In the genomic region with DNA sequence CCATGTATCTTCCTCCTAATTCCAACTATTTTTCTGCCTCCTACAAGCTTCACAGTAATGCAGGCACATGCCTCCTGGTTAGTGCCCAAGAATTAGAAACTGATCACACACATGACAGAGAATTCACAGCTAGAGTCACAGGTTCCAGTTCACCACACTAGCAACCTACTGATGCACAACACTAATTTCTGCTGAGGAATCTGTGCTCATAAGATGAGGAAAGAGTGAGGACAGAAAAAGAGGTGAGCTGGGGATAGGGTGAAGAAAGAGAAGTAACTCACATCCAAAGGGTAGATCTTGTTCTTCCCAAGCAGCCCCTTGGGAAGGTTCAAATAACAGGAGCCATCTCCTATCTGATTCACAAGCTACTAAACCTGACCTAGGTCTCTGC, we compare ENCODE assay signal across 17 cellular contexts.
DNase-seq lines count a peak whose midpoint lies in the region; ATAC-seq, FAIRE-seq and TF ChIP-seq lines count a peak whose summit lies in the region.
"Had no signal": no experiment of that assay in that cellular context is flagged by ENCODE, and none has a peak within 500 bp of the region (broad histone marks: within the 10 kb centered on the region; RNA-seq: fewer than 3 reads in every experiment).

No MANE protein-coding gene starts in this region.

- peak overlapping the region; percentile 16 for H3K27ac ChIP-seq in mesenchymal stem cell (ENCODE audit: low read length, poor library complexity, severe bottlenecking)

- H4K91ac ChIP-seq in mesenchymal stem cell (ENCODE audit: low read length) = no peak overlapping the region

- H2BK5ac ChIP-seq in mesenchymal stem cell (ENCODE audit: low read depth, low read length, poor library complexity, severe bottlenecking) = no peak overlapping the region

- peak overlapping the region; percentile 29 for H3K27ac Mint-ChIP-seq in activated naive CD8-positive, alpha-beta T cell
- H3K27ac Mint-ChIP-seq: T-helper 1 cell treated with Interleukin-12 subunit alpha and Interleukin-12 subunit beta and Interleukin-4 antibody, amounts not matched to agents 30 μg/mL and 1 μg/mL, for 36 hours had no signal

- no peaks in the 10 kb centered on the region for H3K27me3 Mint-ChIP-seq in activated naive CD8-positive, alpha-beta T cell

- H3K27me3 ChIP-seq in mesenchymal stem cell (ENCODE audit: control insufficient read depth in 1 of 2, insufficient read depth in 1 of 2, low read length in 2 of 2) = no peaks in the 10 kb centered on the region
- H3K27me3 ChIP-seq: breast epithelium had no signal

- no peak overlapping the region for H3K9ac ChIP-seq in mesenchymal stem cell (ENCODE audit: low read length)

- no peak overlapping the region for H3K4me3 ChIP-seq in mesenchymal stem cell (ENCODE audit: insufficient read depth in 1 of 2, low read depth in 1 of 2, low read length in 2 of 2)
- H3K4me3 ChIP-seq: breast epithelium, HAP-1 had no signal

- no peak overlapping the region for H4K8ac ChIP-seq in mesenchymal stem cell (ENCODE audit: low read length)

- no peaks in the 10 kb centered on the region for H3K9me3 Mint-ChIP-seq in activated naive CD8-positive, alpha-beta T cell (ENCODE audit: low read depth)
- H3K9me3 Mint-ChIP-seq: T-helper 1 cell treated with Interleukin-12 subunit alpha and Interleukin-12 subunit beta and Interleukin-4 antibody, amounts not matched to agents 30 μg/mL and 1 μg/mL, for 36 hours had no signal

- no peak overlapping the region for H2BK12ac ChIP-seq in mesenchymal stem cell (ENCODE audit: low read length in 2 of 2)

- H3K4me1 Mint-ChIP-seq in activated naive CD8-positive, alpha-beta T cell (ENCODE audit: low read depth) = peaks cover 65% of the 10 kb centered on the region

- H3K18ac ChIP-seq in mesenchymal stem cell (ENCODE audit: low read depth in 1 of 2, low read length in 2 of 2) = no peak overlapping the region

- TF ChIP-seq CTCF in omental fat pad (IDR thresholded peaks at IDR 0.05) = no peak

- FAIRE-seq in GM12891 (lab: Jason Lieb, UNC) = no peak

- H3K23ac ChIP-seq in mesenchymal stem cell (ENCODE audit: low read length in 2 of 2) = no peak overlapping the region

- no peak overlapping the region for H2BK120ac ChIP-seq in mesenchymal stem cell (ENCODE audit: low read depth, low read length)

- no peak for TF ChIP-seq POLR2A in GM12891 (IDR thresholded peaks at IDR 0.05; ENCODE audit: low read depth, low read length)

- DNase-seq in ACHN (peak; percentile 29), Caki2 (ENCODE audit: low read depth) (peak; percentile 63), mesenchymal stem cell (no peak), omental fat pad (ENCODE audit: low spot score) (no peak), GM12891 (ENCODE audit: insufficient read length, low spot score) (no peak)
- DNase-seq: activated CD4-positive, alpha-beta T cell treated with anti-CD3 and anti-CD28 coated beads, Interleukin-2, amount 50 U/mL, for 48 hours; left cardiac atrium; NCI-H1436 treated with DMSO at 0.1 percent for 48 hours; NCI-H748 treated with DMSO at 0.1 percent for 48 hours; right cardiac atrium; SIG-M5 had no signal

- no peaks in the 10 kb centered on the region for H3K9me3 ChIP-seq in mesenchymal stem cell (ENCODE audit: control insufficient read depth, low read length)
- H3K9me3 ChIP-seq: breast epithelium, HAP-1 had no signal

- no peak overlapping the region for H3K14ac ChIP-seq in mesenchymal stem cell (ENCODE audit: low read length in 2 of 2)

- H3K4me2 ChIP-seq in mesenchymal stem cell (ENCODE audit: low read length, poor library complexity, severe bottlenecking) = no peak overlapping the region

- no peak overlapping the region for H2BK15ac ChIP-seq in mesenchymal stem cell (ENCODE audit: low read depth, poor library complexity, severe bottlenecking)

- no peak overlapping the region for H2AFZ ChIP-seq in mesenchymal stem cell (ENCODE audit: low read depth, low read length)

- H3K4me3 Mint-ChIP-seq in activated naive CD8-positive, alpha-beta T cell = no peak overlapping the region
- H3K4me3 Mint-ChIP-seq: T-helper 1 cell treated with Interleukin-12 subunit alpha and Interleukin-12 subunit beta and Interleukin-4 antibody, amounts not matched to agents 30 μg/mL and 1 μg/mL, for 36 hours had no signal

- no peak overlapping the region for H3K4ac ChIP-seq in mesenchymal stem cell (ENCODE audit: low read depth in 1 of 2, low read length in 2 of 2)

- no peak overlapping the region for H2AK5ac ChIP-seq in mesenchymal stem cell (ENCODE audit: low read length, severe bottlenecking)

- ATAC-seq in omental fat pad (ENCODE audit: low FRiP score) = no peak
- no peak for ATAC-seq in GM19023 (IDR thresholded peaks at IDR 0.05; ENCODE audit: unreplicated experiment)
- ATAC-seq in SK-N-SH treated with all-trans-retinoic acid at 6 μM for 48 hours = no peak
- ATAC-seq: left cardiac atrium, right cardiac atrium had no signal

- H3K36me3 ChIP-seq in mesenchymal stem cell (ENCODE audit: control insufficient read depth in 1 of 2, insufficient read depth in 2 of 2, low read depth in 1 of 2, low read length in 2 of 2) = peaks cover 7 to 55% of the 10 kb centered on the region in 2 experiments
- H3K36me3 ChIP-seq: breast epithelium had no signal

- peaks cover 8% of the 10 kb centered on the region for H3K36me3 Mint-ChIP-seq in activated naive CD8-positive, alpha-beta T cell

- H3K79me1 ChIP-seq in mesenchymal stem cell (replicated peaks; ENCODE audit: low read length, poor library complexity, severe bottlenecking) = no peaks in the 10 kb centered on the region

- in situ Hi-C loops in ACHN (cut with HindIII; ENCODE audit: low pct_ligation_motif_present, low pct_unique_long_range_greater_than_20kb, low sequenced_read_pairs) = no loop called here
- in situ Hi-C loops in Caki2 (cut with HindIII; ENCODE audit: low pct_unique_long_range_greater_than_20kb, low sequenced_read_pairs) = no loop called here

- peaks cover 1% of the 10 kb centered on the region for H3K4me1 ChIP-seq in mesenchymal stem cell (ENCODE audit: control insufficient read depth, insufficient read depth, low read depth, low read length)
- H3K4me1 ChIP-seq: breast epithelium had no signal

TF ChIP-seq in GM12891, 5 proteins besides CTCF, POLR2A, EP300 and RAD21:
- TF ChIP-seq POLR2AphosphoS5 (IDR thresholded peaks at IDR 0.05; ENCODE audit: low read depth, low read length) (no peak), POU2F2 (IDR thresholded peaks at IDR 0.05; ENCODE audit: low read depth, low read length) (no peak), TAF1 (IDR thresholded peaks at IDR 0.05; ENCODE audit: low read depth, low read length) (no peak), PAX5 (IDR thresholded peaks at IDR 0.05; ENCODE audit: insufficient read depth, low read length, severe bottlenecking) (no peak), SPI1 (IDR thresholded peaks at IDR 0.05; ENCODE audit: low read depth, low read length) (no peak)

TF ChIP-seq in SK-N-SH treated with all-trans-retinoic acid at 6 μM for 48 hours, 23 proteins besides CTCF, POLR2A, EP300 and RAD21:
- TF ChIP-seq SNAI2 (CRISPR knock-in tag; IDR thresholded peaks at IDR 0.05) (no peak), ZNF8 (CRISPR knock-in tag; IDR thresholded peaks at IDR 0.05) (no peak), ISL1 (CRISPR knock-in tag; IDR thresholded peaks at IDR 0.05) (no peak), BACH2 (CRISPR knock-in tag; IDR thresholded peaks at IDR 0.05; ENCODE audit: borderline replicate concordance) (no peak), TOX (CRISPR knock-in tag; IDR thresholded peaks at IDR 0.05; ENCODE audit: borderline replicate concordance) (no peak), ZNF70 (CRISPR knock-in tag; IDR thresholded peaks at IDR 0.05) (no peak), ZC3H10 (CRISPR knock-in tag; IDR thresholded peaks at IDR 0.05) (no peak), ZFP3 (CRISPR knock-in tag; IDR thresholded peaks at IDR 0.05) (no peak)
- TF ChIP-seq, protein P1, sequence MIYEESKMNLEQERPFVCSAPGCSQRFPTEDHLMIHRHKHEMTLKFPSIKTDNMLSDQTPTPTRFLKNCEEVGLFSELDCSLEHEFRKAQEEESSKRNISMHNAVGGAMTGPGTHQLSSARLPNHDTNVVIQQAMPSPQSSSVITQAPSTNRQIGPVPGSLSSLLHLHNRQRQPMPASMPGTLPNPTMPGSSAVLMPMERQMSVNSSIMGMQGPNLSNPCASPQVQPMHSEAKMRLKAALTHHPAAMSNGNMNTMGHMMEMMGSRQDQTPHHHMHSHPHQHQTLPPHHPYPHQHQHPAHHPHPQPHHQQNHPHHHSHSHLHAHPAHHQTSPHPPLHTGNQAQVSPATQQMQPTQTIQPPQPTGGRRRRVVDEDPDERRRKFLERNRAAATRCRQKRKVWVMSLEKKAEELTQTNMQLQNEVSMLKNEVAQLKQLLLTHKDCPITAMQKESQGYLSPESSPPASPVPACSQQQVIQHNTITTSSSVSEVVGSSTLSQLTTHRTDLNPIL (CRISPR knock-in tag; IDR thresholded peaks at IDR 0.05; ENCODE audit: low read depth) = no peak

Comparison
In these comparisons a context has a peak if more than half of its experiments do, and no peak if none do; other contexts are left out.
1. DNase-seq: peak in ACHN (single experiment) and Caki2 (single experiment); none in mesenchymal stem cell (single experiment), omental fat pad (single experiment) and GM12891 (single experiment).